ENCODE assay signal across 3 cellular contexts in the genomic region with DNA sequence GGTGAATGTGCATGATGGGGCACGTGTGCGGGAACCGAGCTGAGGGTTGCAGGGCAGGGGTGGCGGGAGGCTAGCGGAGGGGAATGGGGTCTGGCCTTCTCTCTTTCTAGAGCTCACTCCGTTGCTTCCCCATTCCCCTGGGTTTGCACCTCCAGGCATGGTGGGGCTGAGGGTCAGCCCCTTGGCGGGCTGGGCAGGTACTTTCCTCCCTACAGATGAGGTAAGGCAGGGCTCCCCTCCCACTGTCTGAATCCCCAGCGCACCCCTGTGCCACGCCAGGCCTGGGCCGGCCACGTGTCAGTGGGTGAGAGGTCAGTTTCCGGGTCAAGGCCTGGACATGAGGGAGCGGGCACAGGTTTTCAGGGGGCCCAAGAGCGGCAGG.
TF ChIP-seq lines count a peak whose summit lies in the region.

No MANE protein-coding gene starts in this region.

TF ChIP-seq in A549, 52 proteins besides CTCF, POLR2A, EP300 and RAD21:
- TF ChIP-seq, protein P1, sequence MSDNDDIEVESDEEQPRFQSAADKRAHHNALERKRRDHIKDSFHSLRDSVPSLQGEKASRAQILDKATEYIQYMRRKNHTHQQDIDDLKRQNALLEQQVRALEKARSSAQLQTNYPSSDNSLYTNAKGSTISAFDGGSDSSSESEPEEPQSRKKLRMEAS (IDR thresholded peaks at IDR 0.05): no peak
- TF ChIP-seq, protein P2, sequence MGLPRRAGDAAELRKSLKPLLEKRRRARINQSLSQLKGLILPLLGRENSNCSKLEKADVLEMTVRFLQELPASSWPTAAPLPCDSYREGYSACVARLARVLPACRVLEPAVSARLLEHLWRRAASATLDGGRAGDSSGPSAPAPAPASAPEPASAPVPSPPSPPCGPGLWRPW (IDR thresholded peaks at IDR 0.05): no peak
- TF ChIP-seq, protein P3, sequence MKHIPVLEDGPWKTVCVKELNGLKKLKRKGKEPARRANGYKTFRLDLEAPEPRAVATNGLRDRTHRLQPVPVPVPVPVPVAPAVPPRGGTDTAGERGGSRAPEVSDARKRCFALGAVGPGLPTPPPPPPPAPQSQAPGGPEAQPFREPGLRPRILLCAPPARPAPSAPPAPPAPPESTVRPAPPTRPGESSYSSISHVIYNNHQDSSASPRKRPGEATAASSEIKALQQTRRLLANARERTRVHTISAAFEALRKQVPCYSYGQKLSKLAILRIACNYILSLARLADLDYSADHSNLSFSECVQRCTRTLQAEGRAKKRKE (CRISPR knock-in tag; IDR thresholded peaks at IDR 0.05; ENCODE audit: low read depth): no peak
- TF ChIP-seq NR3C1 (IDR thresholded peaks at IDR 0.05) (no peak), MAZ (IDR thresholded peaks at IDR 0.05; ENCODE audit: borderline replicate concordance, low read depth, low read length) (no peak), PHF8 (IDR thresholded peaks at IDR 0.05; ENCODE audit: borderline replicate concordance, low read depth) (no peak), ZC3H11A (IDR thresholded peaks at IDR 0.05) (no peak), HOXA7 (CRISPR knock-in tag; IDR thresholded peaks at IDR 0.05) (no peak), CBX8 (IDR thresholded peaks at IDR 0.05) (no peak), CEBPB (IDR thresholded peaks at IDR 0.05) (no peak)
- TF ChIP-seq, protein P4, sequence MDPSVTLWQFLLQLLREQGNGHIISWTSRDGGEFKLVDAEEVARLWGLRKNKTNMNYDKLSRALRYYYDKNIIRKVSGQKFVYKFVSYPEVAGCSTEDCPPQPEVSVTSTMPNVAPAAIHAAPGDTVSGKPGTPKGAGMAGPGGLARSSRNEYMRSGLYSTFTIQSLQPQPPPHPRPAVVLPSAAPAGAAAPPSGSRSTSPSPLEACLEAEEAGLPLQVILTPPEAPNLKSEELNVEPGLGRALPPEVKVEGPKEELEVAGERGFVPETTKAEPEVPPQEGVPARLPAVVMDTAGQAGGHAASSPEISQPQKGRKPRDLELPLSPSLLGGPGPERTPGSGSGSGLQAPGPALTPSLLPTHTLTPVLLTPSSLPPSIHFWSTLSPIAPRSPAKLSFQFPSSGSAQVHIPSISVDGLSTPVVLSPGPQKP (IDR thresholded peaks at IDR 0.05; ENCODE audit: low read depth, low read length): no peak
- TF ChIP-seq, protein P5, sequence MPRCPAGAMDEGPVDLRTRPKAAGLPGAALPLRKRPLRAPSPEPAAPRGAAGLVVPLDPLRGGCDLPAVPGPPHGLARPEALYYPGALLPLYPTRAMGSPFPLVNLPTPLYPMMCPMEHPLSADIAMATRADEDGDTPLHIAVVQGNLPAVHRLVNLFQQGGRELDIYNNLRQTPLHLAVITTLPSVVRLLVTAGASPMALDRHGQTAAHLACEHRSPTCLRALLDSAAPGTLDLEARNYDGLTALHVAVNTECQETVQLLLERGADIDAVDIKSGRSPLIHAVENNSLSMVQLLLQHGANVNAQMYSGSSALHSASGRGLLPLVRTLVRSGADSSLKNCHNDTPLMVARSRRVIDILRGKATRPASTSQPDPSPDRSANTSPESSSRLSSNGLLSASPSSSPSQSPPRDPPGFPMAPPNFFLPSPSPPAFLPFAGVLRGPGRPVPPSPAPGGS (IDR thresholded peaks at IDR 0.05): no peak

TF ChIP-seq in HCT116, 20 proteins besides CTCF, POLR2A, EP300 and RAD21:
- TF ChIP-seq, protein P6, sequence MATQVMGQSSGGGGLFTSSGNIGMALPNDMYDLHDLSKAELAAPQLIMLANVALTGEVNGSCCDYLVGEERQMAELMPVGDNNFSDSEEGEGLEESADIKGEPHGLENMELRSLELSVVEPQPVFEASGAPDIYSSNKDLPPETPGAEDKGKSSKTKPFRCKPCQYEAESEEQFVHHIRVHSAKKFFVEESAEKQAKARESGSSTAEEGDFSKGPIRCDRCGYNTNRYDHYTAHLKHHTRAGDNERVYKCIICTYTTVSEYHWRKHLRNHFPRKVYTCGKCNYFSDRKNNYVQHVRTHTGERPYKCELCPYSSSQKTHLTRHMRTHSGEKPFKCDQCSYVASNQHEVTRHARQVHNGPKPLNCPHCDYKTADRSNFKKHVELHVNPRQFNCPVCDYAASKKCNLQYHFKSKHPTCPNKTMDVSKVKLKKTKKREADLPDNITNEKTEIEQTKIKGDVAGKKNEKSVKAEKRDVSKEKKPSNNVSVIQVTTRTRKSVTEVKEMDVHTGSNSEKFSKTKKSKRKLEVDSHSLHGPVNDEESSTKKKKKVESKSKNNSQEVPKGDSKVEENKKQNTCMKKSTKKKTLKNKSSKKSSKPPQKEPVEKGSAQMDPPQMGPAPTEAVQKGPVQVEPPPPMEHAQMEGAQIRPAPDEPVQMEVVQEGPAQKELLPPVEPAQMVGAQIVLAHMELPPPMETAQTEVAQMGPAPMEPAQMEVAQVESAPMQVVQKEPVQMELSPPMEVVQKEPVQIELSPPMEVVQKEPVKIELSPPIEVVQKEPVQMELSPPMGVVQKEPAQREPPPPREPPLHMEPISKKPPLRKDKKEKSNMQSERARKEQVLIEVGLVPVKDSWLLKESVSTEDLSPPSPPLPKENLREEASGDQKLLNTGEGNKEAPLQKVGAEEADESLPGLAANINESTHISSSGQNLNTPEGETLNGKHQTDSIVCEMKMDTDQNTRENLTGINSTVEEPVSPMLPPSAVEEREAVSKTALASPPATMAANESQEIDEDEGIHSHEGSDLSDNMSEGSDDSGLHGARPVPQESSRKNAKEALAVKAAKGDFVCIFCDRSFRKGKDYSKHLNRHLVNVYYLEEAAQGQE (IDR thresholded peaks at IDR 0.05; ENCODE audit: low read depth): no peak
- TF ChIP-seq CBX3 (IDR thresholded peaks at IDR 0.05; ENCODE audit: low read depth) (no peak), JUND (IDR thresholded peaks at IDR 0.05) (no peak), EZH2phosphoT487 (IDR thresholded peaks at IDR 0.05; ENCODE audit: borderline replicate concordance) (no peak), YY1 (IDR thresholded peaks at IDR 0.05; ENCODE audit: extremely low read depth, insufficient replicate concordance, low read depth, low read length) (no peak), ZNF274 (IDR thresholded peaks at IDR 0.05; ENCODE audit: low read depth, low read length) (no peak), SRF (IDR thresholded peaks at IDR 0.05; ENCODE audit: low read depth) (no peak), ZFX (IDR thresholded peaks at IDR 0.05) (no peak), FOSL1 (IDR thresholded peaks at IDR 0.05; ENCODE audit: low read depth) (no peak), POLR2AphosphoS5 (IDR thresholded peaks at IDR 0.05; ENCODE audit: low read depth, low read length) (no peak), EZH2 (IDR thresholded peaks at IDR 0.05) (no peak), SP1 (IDR thresholded peaks at IDR 0.05; ENCODE audit: low read depth) (no peak), CEBPB (IDR thresholded peaks at IDR 0.05; ENCODE audit: low read depth) (no peak), EGR1 (IDR thresholded peaks at IDR 0.05; ENCODE audit: low read depth) (no peak), SIN3A (IDR thresholded peaks at IDR 0.05; ENCODE audit: low read depth) (no peak)
- TF ChIP-seq, protein P1 (IDR thresholded peaks at IDR 0.05): no peak
- TF ChIP-seq, protein P7, sequence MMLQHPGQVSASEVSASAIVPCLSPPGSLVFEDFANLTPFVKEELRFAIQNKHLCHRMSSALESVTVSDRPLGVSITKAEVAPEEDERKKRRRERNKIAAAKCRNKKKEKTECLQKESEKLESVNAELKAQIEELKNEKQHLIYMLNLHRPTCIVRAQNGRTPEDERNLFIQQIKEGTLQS (IDR thresholded peaks at IDR 0.05): no peak
- TF ChIP-seq, protein P8, sequence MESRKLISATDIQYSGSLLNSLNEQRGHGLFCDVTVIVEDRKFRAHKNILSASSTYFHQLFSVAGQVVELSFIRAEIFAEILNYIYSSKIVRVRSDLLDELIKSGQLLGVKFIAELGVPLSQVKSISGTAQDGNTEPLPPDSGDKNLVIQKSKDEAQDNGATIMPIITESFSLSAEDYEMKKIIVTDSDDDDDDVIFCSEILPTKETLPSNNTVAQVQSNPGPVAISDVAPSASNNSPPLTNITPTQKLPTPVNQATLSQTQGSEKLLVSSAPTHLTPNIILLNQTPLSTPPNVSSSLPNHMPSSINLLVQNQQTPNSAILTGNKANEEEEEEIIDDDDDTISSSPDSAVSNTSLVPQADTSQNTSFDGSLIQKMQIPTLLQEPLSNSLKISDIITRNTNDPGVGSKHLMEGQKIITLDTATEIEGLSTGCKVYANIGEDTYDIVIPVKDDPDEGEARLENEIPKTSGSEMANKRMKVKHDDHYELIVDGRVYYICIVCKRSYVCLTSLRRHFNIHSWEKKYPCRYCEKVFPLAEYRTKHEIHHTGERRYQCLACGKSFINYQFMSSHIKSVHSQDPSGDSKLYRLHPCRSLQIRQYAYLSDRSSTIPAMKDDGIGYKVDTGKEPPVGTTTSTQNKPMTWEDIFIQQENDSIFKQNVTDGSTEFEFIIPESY (IDR thresholded peaks at IDR 0.05; ENCODE audit: extremely low read depth, insufficient replicate concordance, low read length): no peak

TF ChIP-seq in H1, 55 proteins besides CTCF, POLR2A, EP300 and RAD21:
- TF ChIP-seq TAF7 (optimal IDR thresholded peaks at IDR 0.05; ENCODE audit: borderline replicate concordance, low read depth, low read length) (no peak), ASH2L (IDR thresholded peaks at IDR 0.05; ENCODE audit: low read length) (no peak), SIRT6 (IDR thresholded peaks at IDR 0.05; ENCODE audit: low read length) (no peak), KDM5A (IDR thresholded peaks at IDR 0.05; ENCODE audit: low read length) (no peak), JUND (IDR thresholded peaks at IDR 0.05; ENCODE audit: low read length) (no peak)
